Comparison of ENCODE assay signal across 11 cellular contexts in genomic region chr1:203148127-203148526, GRCh38. TPM values are rescaled to one million over a fixed set of nuclear protein-coding genes. Genes with fewer than 3 reads are reported as not detected.
DNase-seq lines count a peak whose midpoint lies in the region; ATAC-seq and TF ChIP-seq lines count a peak whose summit lies in the region.
"Had no signal": no experiment of that assay in that cellular context is flagged by ENCODE, and none has a peak within 500 bp of the region (broad histone marks: within the 10 kb centered on the region; RNA-seq: fewer than 3 reads in every experiment).

No MANE protein-coding gene starts in this region.

- H3F3A ChIP-seq in OCI-LY1 (ENCODE audit: insufficient read depth, low read length): no peaks in the 10 kb centered on the region

- H3K27me3 ChIP-seq in OCI-LY1 (ENCODE audit: insufficient read depth, low read length) (peaks cover 5% of the 10 kb centered on the region; the same call in 1 of the 2 replicates), upper lobe of left lung (no peaks in the 10 kb centered on the region), gastrocnemius medialis (no peaks in the 10 kb centered on the region)
- H3K27me3 ChIP-seq: sigmoid colon had no signal

- TF ChIP-seq CTCF in OCI-LY1 (IDR thresholded peaks at IDR 0.05; ENCODE audit: low read length) (peak; percentile 41), fibroblast of mammary gland (conservative IDR thresholded peaks at IDR 0.05; ENCODE audit: control insufficient read depth, insufficient read depth, low read depth, low read length) (peak; percentile 30), upper lobe of left lung (IDR thresholded peaks at IDR 0.05) (peak in 4 of 6 experiments; percentile 12 to 47 (median 19)), gastrocnemius medialis (IDR thresholded peaks at IDR 0.05 in 4 of 5, conservative IDR thresholded peaks at IDR 0.05 in 1 of 5) (peak in 1 of 5 experiments; percentile 18)

- H3K4me3 ChIP-seq in OCI-LY1 (ENCODE audit: low read depth, low read length, poor library complexity, severe bottlenecking) (no peak overlapping the region), fibroblast of mammary gland (ENCODE audit: control insufficient read depth, low read depth, low read length) (no peak overlapping the region), upper lobe of left lung (no peak overlapping the region), gastrocnemius medialis (no peak overlapping the region)
- H3K4me3 ChIP-seq: sigmoid colon had no signal

- no peak overlapping the region for H3K27ac ChIP-seq in OCI-LY1 (ENCODE audit: low read depth, low read length, poor library complexity, severe bottlenecking)
- no peak overlapping the region for H3K27ac ChIP-seq in upper lobe of left lung
- no peak overlapping the region for H3K27ac ChIP-seq in gastrocnemius medialis
- H3K27ac ChIP-seq: sigmoid colon had no signal

- H3K4me2 ChIP-seq in OCI-LY1 (ENCODE audit: low read length): no peak overlapping the region

- 89 to 91% methylated on average over 4 to 5 of the region's 5 CpGs for WGBS in upper lobe of left lung, 2 donors

- TF ChIP-seq EP300 in upper lobe of left lung (IDR thresholded peaks at IDR 0.05): no peak

- ATAC-seq in upper lobe of left lung (ENCODE audit: low FRiP score in 2 of 2): no peak
- no peak for ATAC-seq in HG03039 (IDR thresholded peaks at IDR 0.05; ENCODE audit: unreplicated experiment)
- ATAC-seq in gastrocnemius medialis: no peak

- intact Hi-C loops in gastrocnemius medialis (cut with DNase I; ENCODE audit: low total_unique reads): no loop called here

- no peaks in the 10 kb centered on the region for H3K4me1 ChIP-seq in OCI-LY1 (ENCODE audit: insufficient read depth, low read length, severe bottlenecking)
- H3K4me1 ChIP-seq in upper lobe of left lung: peaks cover 0 to 2% (median under 1%) of the 10 kb centered on the region in 4 donors
- no peaks in the 10 kb centered on the region for H3K4me1 ChIP-seq in gastrocnemius medialis
- H3K4me1 ChIP-seq: sigmoid colon had no signal

- no peaks in the 10 kb centered on the region for H3K9me2 ChIP-seq in OCI-LY1 (ENCODE audit: low read depth, low read length)

- no peaks in the 10 kb centered on the region for H3K9me3 ChIP-seq in OCI-LY1 (ENCODE audit: low read length)
- H3K9me3 ChIP-seq in upper lobe of left lung: no peaks in the 10 kb centered on the region
- no peaks in the 10 kb centered on the region for H3K9me3 ChIP-seq in gastrocnemius medialis
- H3K9me3 ChIP-seq: sigmoid colon had no signal

- H4K20me1 ChIP-seq in OCI-LY1 (ENCODE audit: insufficient read depth, low read length): no peaks in the 10 kb centered on the region

- H3K36me3 ChIP-seq in OCI-LY1 (ENCODE audit: insufficient read depth, low read length) (no peaks in the 10 kb centered on the region), upper lobe of left lung (no peaks in the 10 kb centered on the region), gastrocnemius medialis (no peaks in the 10 kb centered on the region)
- H3K36me3 ChIP-seq: sigmoid colon had no signal

- DNase-seq in SIG-M5 treated with dmso at 0.1 percent for 504 hours (lab: John Stamatoyannopoulos, UW; ENCODE audit: unreplicated experiment): peak; percentile 27
- no peak for DNase-seq in SIG-M5 (lab: John Stamatoyannopoulos, UW)
- DNase-seq in fibroblast of mammary gland (ENCODE audit: low read depth): no peak
- no peak for DNase-seq in upper lobe of left lung
- DNase-seq in gastrocnemius medialis: no peak
- no peak for DNase-seq in H4 (ENCODE audit: low spot score)
- DNase-seq: activated naive CD4-positive, alpha-beta T cell treated with anti-CD3 and anti-CD28 coated beads, Interleukin-2, amount 10 ng/mL, durations not matched to agents 7 days and 5 days; sigmoid colon had no signal

- H3K9ac ChIP-seq in OCI-LY1 (ENCODE audit: low read length): no peak overlapping the region

- no peak overlapping the region for H2AFZ ChIP-seq in OCI-LY1 (ENCODE audit: low read length)

- in situ Hi-C loops in gastrocnemius medialis (cut with MboI; ENCODE audit: low sequenced_read_pairs in 4 of 4): no loop called here

- H3K79me2 ChIP-seq in OCI-LY1 (ENCODE audit: insufficient read depth, low read length): no peaks in the 10 kb centered on the region

- TF ChIP-seq POLR2A in upper lobe of left lung (IDR thresholded peaks at IDR 0.05) (no peak), gastrocnemius medialis (IDR thresholded peaks at IDR 0.05) (no peak)

RNA-seq across cellular contexts. Expression of gene ADORA1, which starts 20.6 kb away (rescaled TPM):
- 1 to 10 TPM in 4 of 6 donors, under 1 TPM in 2; 0.20 to 5.4 (median 3.1) TPM for total RNA-seq in upper lobe of left lung
- total RNA-seq in gastrocnemius medialis: 1 to 10 TPM in 2 of 4 donors, under 1 TPM in 2; 0.25 to 5.6 (median 1.7) TPM
- total RNA-seq in H4 (2014; rRNA removed; shearing (Covaris generic)): 0.47 and 0.58 TPM in 2 replicates

RNA-seq across cellular contexts. Expression of gene MYBPH, which starts 27.5 kb away (rescaled TPM):
- total RNA-seq in upper lobe of left lung: under 1 TPM in 3 of 6 donors, not detected in 3; 0.13 to 0.39 (median 0.15) TPM
- 100 to 1,000 TPM in 1 of 4 donors, 10 to 100 TPM in 2, 1 to 10 TPM in 1; 7.4 to 260 (median 45.5) TPM for total RNA-seq in gastrocnemius medialis
- not detected in 2 replicates for total RNA-seq in H4 (2014; rRNA removed; shearing (Covaris generic))
- total RNA-seq: Daoy, sigmoid colon had no signal

RNA-seq across cellular contexts. Expression of gene CHI3L1, which starts 38.4 kb away (rescaled TPM):
- total RNA-seq in upper lobe of left lung: 10 to 100 TPM; 12.3 to 68.4 (median 52.4) TPM
- total RNA-seq in gastrocnemius medialis: 10 to 100 TPM in 2 of 4 donors, 1 to 10 TPM in 2; 4.0 to 19.7 (median 9.9) TPM
- not detected in 2 replicates for total RNA-seq in H4 (2014; rRNA removed; shearing (Covaris generic))
- total RNA-seq: Daoy had no signal
